Comparison of ENCODE assay signal across 10 cellular contexts in genomic region chr5:170552486-170553122, GRCh38. TPM values are rescaled to one million over a fixed set of nuclear protein-coding genes. Genes with fewer than 3 reads are reported as not detected.
DNase-seq lines count a peak whose midpoint lies in the region; ATAC-seq, FAIRE-seq and TF ChIP-seq lines count a peak whose summit lies in the region.
"Had no signal": no experiment of that assay in that cellular context is flagged by ENCODE, and none has a peak within 500 bp of the region (broad histone marks: within the 10 kb centered on the region; RNA-seq: fewer than 3 reads in every experiment).

No MANE protein-coding gene starts in this region.

- peaks cover 0 to 44% of the 10 kb centered on the region in 2 experiments for H3K27me3 ChIP-seq in mesenchymal stem cell (ENCODE audit: control insufficient read depth in 1 of 2, insufficient read depth in 1 of 2, low read length in 2 of 2)
- H3K27me3 ChIP-seq in esophagus squamous epithelium: peaks cover 0 to 16% (median 0%) of the 10 kb centered on the region in 4 donors

- H3K4me3 ChIP-seq in A549: no peak overlapping the region
- no peak overlapping the region for H3K4me3 ChIP-seq in NB4 (ENCODE audit: low read depth, low read length)
- H3K4me3 ChIP-seq in epithelial cell of esophagus (ENCODE audit: low read length): no peak overlapping the region
- H3K4me3 ChIP-seq in mesenchymal stem cell (ENCODE audit: insufficient read depth in 1 of 2, low read depth in 1 of 2, low read length in 2 of 2): no peak overlapping the region
- H3K4me3 ChIP-seq in esophagus squamous epithelium: no peak overlapping the region

- H3K9me3 ChIP-seq in A549 (no peaks in the 10 kb centered on the region), mesenchymal stem cell (ENCODE audit: control insufficient read depth, low read length) (no peaks in the 10 kb centered on the region), esophagus squamous epithelium (no peaks in the 10 kb centered on the region)

- intact Hi-C loops in esophagus squamous epithelium (cut with DNase I): no loop called here

- H2BK15ac ChIP-seq in mesenchymal stem cell (ENCODE audit: low read depth, poor library complexity, severe bottlenecking): no peak overlapping the region

- no peak for TF ChIP-seq RAD21 in A549 (conservative IDR thresholded peaks at IDR 0.05 in 1 of 2, IDR thresholded peaks at IDR 0.05 in 1 of 2)

- H3K79me1 ChIP-seq in mesenchymal stem cell (replicated peaks; ENCODE audit: low read length, poor library complexity, severe bottlenecking): peaks cover 30% of the 10 kb centered on the region

- ATAC-seq in A549 (peak; percentile 22 to 26; a peak in 1 of 6 replicates), GM19395 (IDR thresholded peaks at IDR 0.05; ENCODE audit: unreplicated experiment) (no peak)
- ATAC-seq: activated T-cell treated with anti-CD3 and anti-CD28 coated beads, Interleukin-2, amount 50 U/mL, for 72 hours had no signal

- no peak for FAIRE-seq in A549 (lab: Jason Lieb, UNC)

- CTCF ChIA-PET in A549 (lab: Yijun Ruan, JAX): interaction anchor here (1.9 kb wide), 1 partner anchor 79 kb away, joined by 6 read pairs; no protein-coding TSS in a partner anchor

- H3K36me3 ChIP-seq in mesenchymal stem cell (ENCODE audit: control insufficient read depth in 1 of 2, insufficient read depth in 2 of 2, low read depth in 1 of 2, low read length in 2 of 2) (peaks cover 0 to 8% of the 10 kb centered on the region in 2 experiments), esophagus squamous epithelium (no peaks in the 10 kb centered on the region)

- no peak overlapping the region for H3K23ac ChIP-seq in mesenchymal stem cell (ENCODE audit: low read length in 2 of 2)

- H2AFZ ChIP-seq in mesenchymal stem cell (ENCODE audit: low read depth, low read length): no peak overlapping the region

- no peak overlapping the region for H3K14ac ChIP-seq in mesenchymal stem cell (ENCODE audit: low read length in 2 of 2)

- no peak overlapping the region for H3K9ac ChIP-seq in mesenchymal stem cell (ENCODE audit: low read length)

- POLR2A ChIA-PET in A549 (lab: Yijun Ruan, JAX): no interaction called here

- H2BK5ac ChIP-seq in mesenchymal stem cell (ENCODE audit: low read depth, low read length, poor library complexity, severe bottlenecking): no peak overlapping the region

- no peak overlapping the region for H2BK120ac ChIP-seq in mesenchymal stem cell (ENCODE audit: low read depth, low read length)

- no peak overlapping the region for H3K18ac ChIP-seq in mesenchymal stem cell (ENCODE audit: low read depth in 1 of 2, low read length in 2 of 2)

- DNase-seq in A549 (ENCODE audit: low read depth in 1 of 2, low spot score in 1 of 2): no peak
- DNase-seq in NB4 (ENCODE audit: low read depth): peak; percentile 56
- DNase-seq in epithelial cell of esophagus (ENCODE audit: low read depth): peak; percentile 2
- peak; percentile 95 for DNase-seq in mesenchymal stem cell
- no peak for DNase-seq in esophagus squamous epithelium (lab: John Stamatoyannopoulos, UW)
- DNase-seq in COR-L47 (lab: John Stamatoyannopoulos, UW): no peak
- no peak for DNase-seq in OCI-M1 (lab: John Stamatoyannopoulos, UW)
- DNase-seq: activated T-cell treated with anti-CD3 and anti-CD28 coated beads, Interleukin-2, amount 50 U/mL, for 72 hours had no signal

- no peak overlapping the region for H3K27ac ChIP-seq in A549
- H3K27ac ChIP-seq in mesenchymal stem cell (ENCODE audit: low read length, poor library complexity, severe bottlenecking): peak overlapping the region; percentile 41
- peak overlapping the region in 1 of 4 donors; percentile 21 for H3K27ac ChIP-seq in esophagus squamous epithelium
- H3K27ac ChIP-seq: C4-2B had no signal

- TF ChIP-seq EP300 in A549 (IDR thresholded peaks at IDR 0.05): no peak

- H3K4ac ChIP-seq in mesenchymal stem cell (ENCODE audit: low read depth in 1 of 2, low read length in 2 of 2): no peak overlapping the region

- H3K4me1 ChIP-seq in A549: no peaks in the 10 kb centered on the region
- peaks cover 28% of the 10 kb centered on the region for H3K4me1 ChIP-seq in mesenchymal stem cell (ENCODE audit: control insufficient read depth, insufficient read depth, low read depth, low read length)
- peaks cover 5 to 13% (median 5%) of the 10 kb centered on the region in 3 donors for H3K4me1 ChIP-seq in esophagus squamous epithelium

- WGBS in A549 (ENCODE audit: missing lambda C conversion rate): 74% methylated on average over 15 of the region's 15 CpGs
- WGBS in mesenchymal stem cell: 17% methylated on average over 13 of the region's 15 CpGs
- WGBS in esophagus squamous epithelium, 2 donors: 31 to 33% methylated on average over 4 to 15 of the region's 15 CpGs

- no peak overlapping the region for H4K91ac ChIP-seq in mesenchymal stem cell (ENCODE audit: low read length)

- TF ChIP-seq POLR2A in A549 (IDR thresholded peaks at IDR 0.05; ENCODE audit: low read length) (no peak), NB4 (IDR thresholded peaks at IDR 0.05; ENCODE audit: extremely low read depth, insufficient read length) (no peak), esophagus squamous epithelium (IDR thresholded peaks at IDR 0.05) (no peak)

- no peak overlapping the region for H4K8ac ChIP-seq in mesenchymal stem cell (ENCODE audit: low read length)

- no peak overlapping the region for H2AK5ac ChIP-seq in mesenchymal stem cell (ENCODE audit: low read length, severe bottlenecking)

- TF ChIP-seq CTCF in A549 (IDR thresholded peaks at IDR 0.05) (no peak), NB4 (IDR thresholded peaks at IDR 0.05; ENCODE audit: low read depth, low read length) (no peak), epithelial cell of esophagus (IDR thresholded peaks at IDR 0.05; ENCODE audit: insufficient read depth, low read depth, low read length, missing control alignments) (no peak), esophagus squamous epithelium (IDR thresholded peaks at IDR 0.05) (no peak)

- H2BK12ac ChIP-seq in mesenchymal stem cell (ENCODE audit: low read length in 2 of 2): no peak overlapping the region

- no peak overlapping the region for H3K4me2 ChIP-seq in A549
- peak overlapping the region; percentile 3 for H3K4me2 ChIP-seq in mesenchymal stem cell (ENCODE audit: low read length, poor library complexity, severe bottlenecking)

TF ChIP-seq in A549, 52 proteins besides CTCF, POLR2A, EP300 and RAD21:
- TF ChIP-seq KDM5A (IDR thresholded peaks at IDR 0.05): no peak
- TF ChIP-seq REST (IDR thresholded peaks at IDR 0.05): peak; percentile 24; the same call in 1 of the 2 replicates

RNA-seq across cellular contexts. Expression of gene KCNIP1, which starts 48.8 kb away (rescaled TPM):
- not detected in 2 replicates for polyA plus RNA-seq in A549 (2011; rRNA removed)
- polyA plus RNA-seq in A549 (2012; cell fraction: cytosol; rRNA removed): not detected in 2 replicates
- not detected in 2 replicates for polyA plus RNA-seq in A549 (2012; cell fraction: nucleus; rRNA removed)
- polyA plus RNA-seq in A549 (2017; fragmentation: RNase III; extraction: RNeasy Plus Mini Kit Qiagen cat#74134 plus additional on column Dnase treatment): 0.05 TPM in 1 of 3 replicates, not detected in the others
- polyA minus RNA-seq in A549 (2011; rRNA and poly(A)+ RNA removed): not detected in 2 replicates
- polyA plus RNA-seq in mesenchymal stem cell (2013, experiment 1 of 2): not detected
- polyA plus RNA-seq in mesenchymal stem cell (2013, experiment 2 of 2): not detected
- total RNA-seq in esophagus squamous epithelium: not detected
- total RNA-seq: activated T-cell treated with anti-CD3 and anti-CD28 coated beads, Interleukin-2, amount 50 U/mL, for 72 hours had no signal

Comparison
In these comparisons a context has a peak if more than half of its experiments do, and no peak if none do; other contexts are left out.
1. DNase-seq: peak in NB4 (single experiment), epithelial cell of esophagus (single experiment) and mesenchymal stem cell (single experiment); none in A549 (0 of 2), esophagus squamous epithelium (single experiment), COR-L47 (single experiment) and OCI-M1 (single experiment).